10 cellular contexts compared by ENCODE assay signal in the genomic region with DNA sequence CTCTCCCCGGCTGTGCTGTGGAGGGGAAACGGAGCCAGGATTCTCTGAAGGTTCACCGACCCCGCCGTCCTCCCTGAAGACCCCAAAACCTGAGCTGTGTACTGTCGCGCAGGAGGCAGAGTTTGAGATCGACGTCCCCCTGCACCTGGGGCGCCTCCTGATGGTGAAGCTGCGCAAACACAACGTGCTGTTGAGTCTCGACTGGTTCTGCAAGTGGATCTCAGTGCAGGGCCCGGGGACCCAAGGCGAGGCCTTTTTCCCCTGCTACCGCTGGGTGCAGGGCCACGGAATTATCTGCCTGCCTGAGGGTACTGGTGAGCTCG.
DNase-seq lines count a peak whose midpoint lies in the region; ATAC-seq, FAIRE-seq and TF ChIP-seq lines count a peak whose summit lies in the region.
"Had no signal": no experiment of that assay in that cellular context is flagged by ENCODE, and none has a peak within 500 bp of the region (broad histone marks: within the 10 kb centered on the region; RNA-seq: fewer than 3 reads in every experiment).

No MANE protein-coding gene starts in this region.

- intact Hi-C loops in endothelial cell of umbilical vein (cut with micrococcal nuclease) (loop anchor here (1.0 kb wide), 1 partner anchor 228 kb away; no protein-coding TSS in a partner anchor), posterior cingulate gyrus (cut with DNase I) (no loop called here), Right ventricle myocardium inferior (cut with DNase I) (no loop called here)

- ATAC-seq in GM18511 (IDR thresholded peaks at IDR 0.05; ENCODE audit: unreplicated experiment) (no peak), GM19023 (IDR thresholded peaks at IDR 0.05; ENCODE audit: unreplicated experiment) (no peak), HG03432 (IDR thresholded peaks at IDR 0.05; ENCODE audit: unreplicated experiment) (no peak), Right ventricle myocardium inferior (no peak)

- no peaks in the 10 kb centered on the region for H3K79me2 ChIP-seq in endothelial cell of umbilical vein (ENCODE audit: control insufficient read depth, insufficient read depth, low read length)

- TF ChIP-seq CTCF in GM10248 (IDR thresholded peaks at IDR 0.05; ENCODE audit: control extremely low read depth, extremely low read depth, low read depth, missing control alignments) = peak; percentile 22
- TF ChIP-seq CTCF in endothelial cell of umbilical vein (IDR thresholded peaks at IDR 0.05; ENCODE audit: extremely low read depth in 1 of 2, insufficient read depth in 1 of 2, low read depth in 1 of 2, low read length in 2 of 2) = peak; percentile 46 to 71

- no peaks in the 10 kb centered on the region for H3K4me1 ChIP-seq in endothelial cell of umbilical vein (ENCODE audit: control insufficient read depth, extremely low read depth, insufficient read depth, low read length)

- H3K27me3 ChIP-seq in endothelial cell of umbilical vein (ENCODE audit: control insufficient read depth in 2 of 2, insufficient read depth in 2 of 2, low read length in 2 of 2) = peaks cover 56 to 62% of the 10 kb centered on the region in 2 experiments

- no peaks in the 10 kb centered on the region for H4K20me1 ChIP-seq in endothelial cell of umbilical vein (replicated peaks; ENCODE audit: control insufficient read depth, extremely low read depth, insufficient read depth, low read length)

- dilution Hi-C loops in endothelial cell of umbilical vein (cut with MboI; ENCODE audit: extremely low pct_ligation_motif_present, low sequenced_read_pairs) = no loop called here

- no peak overlapping the region for H2AFZ ChIP-seq in endothelial cell of umbilical vein (ENCODE audit: low read depth, low read length)

- no peaks in the 10 kb centered on the region for H3K9me3 ChIP-seq in endothelial cell of umbilical vein (replicated peaks; ENCODE audit: control insufficient read depth, insufficient read depth, low read length)

- no peak overlapping the region for H3K9ac ChIP-seq in endothelial cell of umbilical vein (replicated peaks; ENCODE audit: extremely low read depth, insufficient read depth, low read length)

- DNase-seq in GM10248 (ENCODE audit: extremely low spot score) (peak; percentile 45), NCI-H1105 treated with DMSO at 0.1 percent for 48 hours (lab: John Stamatoyannopoulos, UW) (peak; percentile 30), endothelial cell of umbilical vein (ENCODE audit: low read depth, low spot score) (peak; percentile 28), posterior cingulate gyrus (peak in 6 of 10 donors; percentile 21 to 91 (median 60)), Right ventricle myocardium inferior (ENCODE audit: missing footprints) (no peak)
- DNase-seq: left cardiac atrium, NCI-H1694 treated with DMSO at 0.1 percent for 48 hours had no signal

- no peak for TF ChIP-seq POLR2A in endothelial cell of umbilical vein (IDR thresholded peaks at IDR 0.05; ENCODE audit: low read depth, low read length)

- H3K4me3 ChIP-seq in endothelial cell of umbilical vein (replicated peaks in 1 of 3; ENCODE audit: insufficient read depth in 1 of 3, low read depth in 1 of 3, low read length in 3 of 3) = no peak overlapping the region

- no peaks in the 10 kb centered on the region for H3K9me1 ChIP-seq in endothelial cell of umbilical vein (replicated peaks; ENCODE audit: control insufficient read depth, extremely low read depth, insufficient read depth, low read length)

- no peak overlapping the region for H3K27ac ChIP-seq in endothelial cell of umbilical vein (ENCODE audit: insufficient read depth, low read depth, low read length)

- H3K36me3 ChIP-seq in endothelial cell of umbilical vein (ENCODE audit: control insufficient read depth in 2 of 2, extremely low read depth in 1 of 2, insufficient read depth in 2 of 2, low read length in 2 of 2) = no peaks in the 10 kb centered on the region

- POLR2A ChIA-PET in GM10248 (lab: Yijun Ruan, JAX) (no interaction called here), endothelial cell of umbilical vein (lab: Charles Lee) (no interaction called here)

- H3K4me2 ChIP-seq in endothelial cell of umbilical vein (ENCODE audit: insufficient read depth, low read length) = no peak overlapping the region

- CTCF ChIA-PET in GM10248 (lab: Yijun Ruan, JAX) = interaction anchor here (1.3 to 2.9 kb wide), 6 partner anchors 15 to 114 kb away, joined by 3 to 8 read pairs (median 5); no protein-coding TSS in a partner anchor
- CTCF ChIA-PET in endothelial cell of umbilical vein (lab: Charles Lee) = interaction anchor here (0.9 to 6.2 kb wide), 15 partner anchors 10 to 227 kb away, joined by 3 to 42 read pairs (median 4); no protein-coding TSS in a partner anchor

- no TSS peak for BruUV-seq in endothelial cell of umbilical vein (replicated peaks; lab: Mats Ljungman, UMichigan)

- peak; percentile 33 for FAIRE-seq in endothelial cell of umbilical vein (lab: Jason Lieb, UNC)

TF ChIP-seq in endothelial cell of umbilical vein, 7 proteins besides CTCF, POLR2A, EP300 and RAD21:
- TF ChIP-seq FOS (IDR thresholded peaks at IDR 0.05; ENCODE audit: borderline replicate concordance, insufficient read depth, low read length) = no peak
- TF ChIP-seq JUN (IDR thresholded peaks at IDR 0.05; ENCODE audit: borderline replicate concordance, insufficient read depth, insufficient read length, low read depth) = no peak
- TF ChIP-seq, protein P1, sequence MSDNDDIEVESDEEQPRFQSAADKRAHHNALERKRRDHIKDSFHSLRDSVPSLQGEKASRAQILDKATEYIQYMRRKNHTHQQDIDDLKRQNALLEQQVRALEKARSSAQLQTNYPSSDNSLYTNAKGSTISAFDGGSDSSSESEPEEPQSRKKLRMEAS (IDR thresholded peaks at IDR 0.05; ENCODE audit: insufficient read depth, insufficient read length) = no peak
- TF ChIP-seq POLR2AphosphoS5 (IDR thresholded peaks at IDR 0.05; ENCODE audit: insufficient read depth, low read depth, low read length) = no peak
- TF ChIP-seq GATA2 (IDR thresholded peaks at IDR 0.05; ENCODE audit: insufficient read depth, insufficient read length, low read depth, low read length) = no peak
- TF ChIP-seq EZH2 (IDR thresholded peaks at IDR 0.05; ENCODE audit: borderline replicate concordance, low read depth, low read length, severe bottlenecking) = no peak
- TF ChIP-seq MYC (IDR thresholded peaks at IDR 0.05; ENCODE audit: low read depth, low read length) = no peak
TF ChIP-seq in endothelial cell of umbilical vein: peak in this region for 0.
